ENCODE assay signal across 10 cellular contexts in the genomic region with DNA sequence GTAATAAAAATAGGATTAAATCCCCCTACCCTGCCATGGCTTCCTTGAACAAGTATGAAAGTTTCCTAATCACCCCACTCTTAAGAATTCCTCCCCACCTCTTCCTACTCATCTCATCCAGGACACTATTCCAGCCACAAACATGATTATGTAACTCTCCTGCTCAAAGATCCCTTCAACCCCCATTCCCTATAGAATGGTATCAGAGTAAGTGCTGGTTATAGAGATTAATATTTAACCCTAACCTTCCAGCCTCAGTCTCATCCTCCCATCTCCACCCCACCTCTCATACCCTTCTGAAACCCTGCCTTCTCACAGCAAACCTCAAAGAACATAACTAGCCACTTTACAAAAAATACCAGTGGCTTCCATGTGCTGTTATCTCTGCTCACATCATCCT.
DNase-seq lines count a peak whose midpoint lies in the region; ATAC-seq, FAIRE-seq and TF ChIP-seq lines count a peak whose summit lies in the region.
"Had no signal": no experiment of that assay in that cellular context is flagged by ENCODE, and none has a peak within 500 bp of the region (broad histone marks: within the 10 kb centered on the region; RNA-seq: fewer than 3 reads in every experiment).

No MANE protein-coding gene starts in this region.

- H3K4me1 ChIP-seq in esophagus squamous epithelium, result peaks cover 0 to 37% (median 11%) of the 10 kb centered on the region in 3 donors
- H3K4me1 ChIP-seq in skeletal muscle tissue (ENCODE audit: control insufficient read depth in 3 of 3, insufficient read depth in 3 of 3, low read length in 3 of 3), result peaks cover 19 to 29% (median 23%) of the 10 kb centered on the region in 3 donors
- H3K4me1 ChIP-seq in pancreas, result peaks cover 2 to 25% (median 24%) of the 10 kb centered on the region in 3 donors

- H3K36me3 ChIP-seq in esophagus squamous epithelium (peaks cover 0 to 7% (median 0%) of the 10 kb centered on the region in 3 donors), skeletal muscle tissue (ENCODE audit: control insufficient read depth in 3 of 3, insufficient read depth in 3 of 3, low read length in 3 of 3) (peaks cover 0 to 4% (median 0%) of the 10 kb centered on the region in 3 donors), WERI-Rb-1 (no peaks in the 10 kb centered on the region; the same call in 1 of the 2 replicates), pancreas (no peaks in the 10 kb centered on the region)

- FAIRE-seq in GM19239 (lab: Jason Lieb, UNC) (peak; percentile 72), pancreas (lab: Jason Lieb, UNC) (no peak)

- H3K4me3 ChIP-seq in esophagus squamous epithelium (no peak overlapping the region), skeletal muscle tissue (ENCODE audit: low read length in 3 of 3) (no peak overlapping the region), WERI-Rb-1 (ENCODE audit: low read depth, low read length) (no peak overlapping the region), pancreas (no peak overlapping the region)

- DNase-seq in GM19239 (ENCODE audit: insufficient read length, low spot score) (peak; percentile 3), esophagus squamous epithelium (lab: John Stamatoyannopoulos, UW) (no peak), WERI-Rb-1 (no peak), OCI-M1 (lab: John Stamatoyannopoulos, UW) (no peak), pancreas (no peak), Ammon's horn (ENCODE audit: low spot score) (no peak)
- DNase-seq: GDM1; naive thymus-derived CD4-positive, alpha-beta T cell had no signal

- H3K27ac ChIP-seq in esophagus squamous epithelium, result peak overlapping the region; percentile 23 to 82 (median 68)
- H3K27ac ChIP-seq in skeletal muscle tissue (ENCODE audit: low read depth, low read length), result peak overlapping the region; percentile 69
- no peak overlapping the region for H3K27ac ChIP-seq in WERI-Rb-1
- peak overlapping the region in 2 of 4 donors; percentile 19 to 55 for H3K27ac ChIP-seq in pancreas

- H3K9me3 ChIP-seq in esophagus squamous epithelium (no peaks in the 10 kb centered on the region), skeletal muscle tissue (ENCODE audit: control insufficient read depth in 3 of 3, low read length in 3 of 3) (no peaks in the 10 kb centered on the region), WERI-Rb-1 (ENCODE audit: severe bottlenecking) (no peaks in the 10 kb centered on the region), pancreas (no peaks in the 10 kb centered on the region)

- ATAC-seq in HG03378 (IDR thresholded peaks at IDR 0.05; ENCODE audit: unreplicated experiment) (peak; percentile 87), pancreas (no peak)
- ATAC-seq: naive thymus-derived CD4-positive, alpha-beta T cell had no signal

- no peak for TF ChIP-seq POLR2A in esophagus squamous epithelium (IDR thresholded peaks at IDR 0.05)

- TF ChIP-seq CTCF in esophagus squamous epithelium (IDR thresholded peaks at IDR 0.05) (no peak), WERI-Rb-1 (IDR thresholded peaks at IDR 0.05; ENCODE audit: low read depth, low read length) (no peak), pancreas (IDR thresholded peaks at IDR 0.05) (no peak)

- H3K9ac ChIP-seq in skeletal muscle tissue (ENCODE audit: low read depth in 1 of 3, low read length in 3 of 3), result peak overlapping the region in 2 of 3 donors; percentile 36 to 50

- intact Hi-C loops in esophagus squamous epithelium (cut with DNase I) (no loop called here), pancreas (cut with DNase I) (no loop called here)

- H3K27me3 ChIP-seq in esophagus squamous epithelium (no peaks in the 10 kb centered on the region), skeletal muscle tissue (ENCODE audit: control insufficient read depth in 3 of 3, insufficient read depth in 3 of 3, low read length in 3 of 3) (no peaks in the 10 kb centered on the region), WERI-Rb-1 (ENCODE audit: insufficient read depth, low read depth, severe bottlenecking) (no peaks in the 10 kb centered on the region), pancreas (no peaks in the 10 kb centered on the region)
